19 cellular contexts compared by ENCODE assay signal in the genomic region with DNA sequence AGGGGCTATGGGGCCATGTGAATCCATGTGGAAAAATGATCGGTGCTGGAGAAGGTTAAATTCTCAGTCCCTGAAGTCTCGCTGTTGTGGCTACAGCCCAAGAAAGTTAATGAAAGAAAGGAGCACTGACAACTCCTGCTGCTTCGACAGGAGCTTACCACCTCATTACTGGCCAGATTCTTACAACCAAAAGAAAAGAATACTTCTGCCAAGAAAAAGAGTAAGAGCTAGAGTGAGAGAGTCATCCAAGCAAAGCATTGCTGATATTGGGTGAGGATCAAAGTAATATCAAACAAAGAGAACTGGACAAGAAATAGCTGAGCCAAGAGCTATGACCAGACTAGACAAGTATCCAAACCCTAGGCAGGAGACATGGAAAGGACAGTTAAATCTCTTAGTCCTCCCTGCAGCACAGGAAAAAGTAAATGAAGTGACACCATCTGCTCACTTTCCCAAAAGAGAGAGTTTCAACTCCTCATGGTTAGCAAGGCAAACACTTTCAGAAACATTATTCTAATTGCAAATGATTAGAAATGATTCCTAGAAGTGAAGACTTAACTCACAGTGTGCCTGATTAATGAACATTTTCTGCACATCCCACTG.
DNase-seq lines count a peak whose midpoint lies in the region; ATAC-seq and TF ChIP-seq lines count a peak whose summit lies in the region.
"Had no signal": no experiment of that assay in that cellular context is flagged by ENCODE, and none has a peak within 500 bp of the region (broad histone marks: within the 10 kb centered on the region; RNA-seq: fewer than 3 reads in every experiment).

No MANE protein-coding gene starts in this region.

- H3K4me1 Mint-ChIP-seq in osteocyte (ENCODE audit: unreplicated experiment), result peaks cover 7% of the 10 kb centered on the region
- H3K4me1 Mint-ChIP-seq in CD14-positive monocyte, result no peaks in the 10 kb centered on the region
- H3K4me1 Mint-ChIP-seq: activated naive CD8-positive, alpha-beta T cell treated with anti-CD3 and anti-CD28 coated beads, Interleukin-2, amount 50 U/mL, for 24 hours; stimulated activated naive CD8-positive, alpha-beta T cell treated with anti-CD3 and anti-CD28 coated beads, Interleukin-15, amount 100 ng/mL, for 72 hours had no signal

- H3K36me3 Mint-ChIP-seq in osteocyte (ENCODE audit: unreplicated experiment) (no peaks in the 10 kb centered on the region), CD14-positive monocyte (no peaks in the 10 kb centered on the region)

- peaks cover 7% of the 10 kb centered on the region for H3K9me3 Mint-ChIP-seq in osteocyte (ENCODE audit: unreplicated experiment)
- peaks cover 0 to 4% (median 2%) of the 10 kb centered on the region in 7 donors for H3K9me3 Mint-ChIP-seq in CD14-positive monocyte

- H3K4me3 Mint-ChIP-seq in osteocyte (ENCODE audit: unreplicated experiment) (no peak overlapping the region), CD14-positive monocyte (no peak overlapping the region)
- H3K4me3 Mint-ChIP-seq: activated naive CD8-positive, alpha-beta T cell treated with anti-CD3 and anti-CD28 coated beads, Interleukin-2, amount 50 U/mL, for 24 hours; stimulated activated naive CD8-positive, alpha-beta T cell treated with anti-CD3 and anti-CD28 coated beads, Interleukin-15, amount 100 ng/mL, for 72 hours had no signal

- no peak for TF ChIP-seq CTCF in fibroblast of mammary gland (conservative IDR thresholded peaks at IDR 0.05; ENCODE audit: control insufficient read depth, insufficient read depth, low read depth, low read length)
- no peak for TF ChIP-seq CTCF in osteocyte (IDR thresholded peaks at IDR 0.05)
- TF ChIP-seq CTCF in CD14-positive monocyte (IDR thresholded peaks at IDR 0.05), result no peak

- peak; percentile 53 for DNase-seq in Caki2 (ENCODE audit: low read depth)
- peak; percentile 41 for DNase-seq in adipocyte (ENCODE audit: low read depth)
- peak; percentile 52 for DNase-seq in fibroblast of mammary gland (ENCODE audit: low read depth)
- no peak for DNase-seq in osteocyte (ENCODE audit: extremely low spot score, unreplicated experiment)
- no peak for DNase-seq in CD14-positive monocyte (ENCODE audit: low spot score)
- no peak for DNase-seq in Right ventricle myocardium inferior (ENCODE audit: missing footprints)
- no peak for DNase-seq in DMS53 (lab: John Stamatoyannopoulos, UW)
- DNase-seq: activated CD4-positive, alpha-beta T cell treated with anti-CD3 and anti-CD28 coated beads, Interleukin-2, amount 50 U/mL, for 4 hours; activated naive CD8-positive, alpha-beta T cell treated with anti-CD3 and anti-CD28 coated beads, Interleukin-2, amount 50 U/mL, for 24 hours; activated T-cell treated with anti-CD3 and anti-CD28 coated beads, Interleukin-2, amount 50 U/mL, for 48 hours; colonic mucosa; H7; heart left ventricle; mucosa of descending colon; NCI-H2029 treated with DMSO at 0.1 percent for 48 hours; NCI-H524 treated with DMSO at 0.1 percent for 48 hours; ovary; stimulated activated naive CD8-positive, alpha-beta T cell treated with anti-CD3 and anti-CD28 coated beads, Interleukin-15, amount 100 ng/mL, for 72 hours had no signal

- no peaks in the 10 kb centered on the region for H3K9me3 ChIP-seq in adipocyte (ENCODE audit: control insufficient read depth, low read length)
- H3K9me3 ChIP-seq: colonic mucosa, heart left ventricle, mucosa of descending colon, ovary had no signal

- H3K4me3 ChIP-seq in adipocyte (ENCODE audit: low read length), result peak overlapping the region; percentile 63
- no peak overlapping the region for H3K4me3 ChIP-seq in fibroblast of mammary gland (ENCODE audit: control insufficient read depth, low read depth, low read length)
- H3K4me3 ChIP-seq: colonic mucosa, heart left ventricle, mucosa of descending colon, ovary had no signal

- no peak overlapping the region for H3K9ac ChIP-seq in adipocyte (ENCODE audit: low read length)

- ATAC-seq in Right ventricle myocardium inferior (no peak), GM19455 (IDR thresholded peaks at IDR 0.05; ENCODE audit: unreplicated experiment) (no peak)
- ATAC-seq: activated naive CD8-positive, alpha-beta T cell treated with anti-CD3 and anti-CD28 coated beads, Interleukin-2, amount 50 U/mL, for 24 hours; heart left ventricle; mucosa of descending colon; stimulated activated naive CD8-positive, alpha-beta T cell treated with anti-CD3 and anti-CD28 coated beads, Interleukin-15, amount 100 ng/mL, for 72 hours had no signal

- intact Hi-C loops in CD14-positive monocyte (cut with micrococcal nuclease), result no loop called here
- intact Hi-C loops in Right ventricle myocardium inferior (cut with DNase I), result no loop called here

- in situ Hi-C loops in Caki2 (cut with HindIII; ENCODE audit: low pct_unique_long_range_greater_than_20kb, low sequenced_read_pairs), result no loop called here

- peaks cover 6% of the 10 kb centered on the region for H3K4me1 ChIP-seq in adipocyte (ENCODE audit: control insufficient read depth, insufficient read depth, low read length)
- H3K4me1 ChIP-seq: colonic mucosa, heart left ventricle had no signal

- H3K27ac Mint-ChIP-seq in osteocyte (ENCODE audit: unreplicated experiment) (peak overlapping the region; percentile 24), CD14-positive monocyte (no peak overlapping the region)
- H3K27ac Mint-ChIP-seq: activated naive CD8-positive, alpha-beta T cell treated with anti-CD3 and anti-CD28 coated beads, Interleukin-2, amount 50 U/mL, for 24 hours; stimulated activated naive CD8-positive, alpha-beta T cell treated with anti-CD3 and anti-CD28 coated beads, Interleukin-15, amount 100 ng/mL, for 72 hours had no signal

- H3K27me3 Mint-ChIP-seq in osteocyte (ENCODE audit: unreplicated experiment) (no peaks in the 10 kb centered on the region), CD14-positive monocyte (ENCODE audit: low read depth in 3 of 3) (peaks cover 0 to 2% (median 0%) of the 10 kb centered on the region in 3 donors)
- H3K27me3 Mint-ChIP-seq: activated naive CD8-positive, alpha-beta T cell treated with anti-CD3 and anti-CD28 coated beads, Interleukin-2, amount 50 U/mL, for 24 hours; stimulated activated naive CD8-positive, alpha-beta T cell treated with anti-CD3 and anti-CD28 coated beads, Interleukin-15, amount 100 ng/mL, for 72 hours had no signal

- no peaks in the 10 kb centered on the region for H3K27me3 ChIP-seq in adipocyte (replicated peaks; ENCODE audit: control insufficient read depth, insufficient read depth, low read length)
- H3K27me3 ChIP-seq: colonic mucosa, heart left ventricle, ovary had no signal

- H3K36me3 ChIP-seq in adipocyte (ENCODE audit: control insufficient read depth, insufficient read depth, low read length, severe bottlenecking), result no peaks in the 10 kb centered on the region
- H3K36me3 ChIP-seq: colonic mucosa, heart left ventricle, ovary had no signal

Comparison
In these comparisons a context has a peak if more than half of its experiments do, and no peak if none do; other contexts are left out.
1. DNase-seq: peak in Caki2 (single experiment), adipocyte (single experiment) and fibroblast of mammary gland (single experiment); none in osteocyte (single experiment), CD14-positive monocyte (single experiment), Right ventricle myocardium inferior (single experiment) and DMS53 (single experiment).